Comparison of ENCODE assay signal across 20 cellular contexts in genomic region chr10:28578454-28578853, GRCh38. TPM values are rescaled to one million over a fixed set of nuclear protein-coding genes. Genes with fewer than 3 reads are reported as not detected.
A peak's percentile ranks its signal among the peaks of the same experiment; 100 is the strongest.
DNase-seq lines count a peak whose midpoint lies in the region; ATAC-seq, FAIRE-seq and TF ChIP-seq lines count a peak whose summit lies in the region.
"Had no signal": no experiment of that assay in that cellular context is flagged by ENCODE, and none has a peak within 500 bp of the region (broad histone marks: within the 10 kb centered on the region; RNA-seq: fewer than 3 reads in every experiment).

No MANE protein-coding gene starts in this region.

- no peaks in the 10 kb centered on the region for H3K27me3 ChIP-seq in HepG2 (ENCODE audit: control insufficient read depth in 1 of 2, insufficient read depth in 2 of 2, low read length in 2 of 2)
- no peaks in the 10 kb centered on the region for H3K27me3 ChIP-seq in right lobe of liver
- no peaks in the 10 kb centered on the region for H3K27me3 ChIP-seq in H9 (ENCODE audit: insufficient read depth, low read length)
- no peaks in the 10 kb centered on the region for H3K27me3 ChIP-seq in endodermal cell (ENCODE audit: control insufficient read depth, insufficient read depth, low read length, poor library complexity, severe bottlenecking)
- no peaks in the 10 kb centered on the region for H3K27me3 ChIP-seq in psoas muscle (ENCODE audit: insufficient read depth in 3 of 3, low read length in 2 of 3)
- H3K27me3 ChIP-seq: SJCRH30 had no signal

- intact Hi-C loops in HepG2 (cut with micrococcal nuclease; ENCODE audit: unreplicated experiment) (no loop called here), right lobe of liver (cut with DNase I) (no loop called here), psoas muscle (cut with DNase I) (no loop called here)

- H3K23me2 ChIP-seq in H9 (ENCODE audit: insufficient read length, low read depth, low read length, poor library complexity, severe bottlenecking), result no peaks in the 10 kb centered on the region

- H2BK120ac ChIP-seq in H9 (ENCODE audit: low read depth, low read length, poor library complexity, severe bottlenecking), result no peak overlapping the region

- H2BK5ac ChIP-seq in H9 (ENCODE audit: insufficient read length, low read length), result no peak overlapping the region

- WGBS in HepG2 (ENCODE audit: low lambda C conversion rate), result 96% methylated on average over 2 of the region's 2 CpGs
- 93% methylated on average over 2 of the region's 2 CpGs for WGBS in right lobe of liver (ENCODE audit: insufficient coverage, low coverage, low lambda C conversion rate, missing lambda C conversion rate)
- no CpG with 5 or more reads among the region's 2 CpGs for WGBS in H9 (ENCODE audit: extremely low coverage, insufficient read length, low lambda C conversion rate)
- WGBS in endodermal cell (ENCODE audit: insufficient coverage in 1 of 2, insufficient read length in 1 of 2), 2 experiments, result 97% methylated on average over 2 of the region's 2 CpGs; no CpG with 5 or more reads in 1 of the 2 experiments
- WGBS in psoas muscle, 3 donors, result 87 to 91% (median 89%) methylated on average over 2 of the region's 2 CpGs

- H3K36me3 Mint-ChIP-seq in H9 (ENCODE audit: insufficient read depth in 1 of 3, low read depth in 3 of 3), result peaks cover 5 to 24% (median 14%) of the 10 kb centered on the region in 3 experiments; a peak in 6 of 7 replicates
- peaks cover 42% of the 10 kb centered on the region for H3K36me3 Mint-ChIP-seq in endodermal cell (ENCODE audit: low read depth)

- BruUV-seq in HepG2 (replicated peaks; lab: Mats Ljungman, UMichigan), result no TSS peak

- no peak overlapping the region for H2BK15ac ChIP-seq in H9 (ENCODE audit: low read depth, low read length)

- no peak overlapping the region for H4K8ac ChIP-seq in H9 (replicated peaks; ENCODE audit: insufficient read length, low read depth, low read length)

- H4K5ac ChIP-seq in H9 (ENCODE audit: insufficient read length, low read depth, low read length), result no peak overlapping the region

- H3K18ac ChIP-seq in H9 (ENCODE audit: insufficient read length, low read depth, low read length), result no peak overlapping the region

- peaks cover 37 to 43% of the 10 kb centered on the region in 2 experiments for H3K4me1 Mint-ChIP-seq in H9
- peaks cover 20% of the 10 kb centered on the region for H3K4me1 Mint-ChIP-seq in endodermal cell

- no peak overlapping the region for H4K91ac ChIP-seq in H9 (ENCODE audit: insufficient read length, low read depth, low read length)

- TF ChIP-seq CTCF in HepG2 (CRISPR knock-in tag; IDR thresholded peaks at IDR 0.05) (no peak), right lobe of liver (IDR thresholded peaks at IDR 0.05) (no peak), H9 (conservative IDR thresholded peaks at IDR 0.05) (no peak), endodermal cell (conservative IDR thresholded peaks at IDR 0.05) (no peak), psoas muscle (IDR thresholded peaks at IDR 0.05) (no peak)

- no peak overlapping the region for H2BK20ac ChIP-seq in H9 (ENCODE audit: low read depth, low read length, poor library complexity, severe bottlenecking)

- H3K4me3 ChIP-seq in HepG2 (replicated peaks in 1 of 3; ENCODE audit: insufficient read depth in 1 of 3, low read depth in 2 of 3, low read length in 3 of 3) (no peak overlapping the region), right lobe of liver (no peak overlapping the region), endodermal cell (ENCODE audit: low read length) (no peak overlapping the region), psoas muscle (no peak overlapping the region)
- H3K4me3 ChIP-seq: SJCRH30 had no signal

- H3K9me3 ChIP-seq in HepG2 (ENCODE audit: low read length) (no peaks in the 10 kb centered on the region), right lobe of liver (no peaks in the 10 kb centered on the region), H9 (ENCODE audit: control insufficient read depth, low read depth, low read length) (no peaks in the 10 kb centered on the region), endodermal cell (ENCODE audit: control insufficient read depth, low read length) (no peaks in the 10 kb centered on the region), psoas muscle (no peaks in the 10 kb centered on the region)
- H3K9me3 ChIP-seq: SJCRH30 had no signal

- no peak for DNase-seq in HepG2 (ENCODE audit: low spot score)
- no peak for DNase-seq in right lobe of liver
- no peak for DNase-seq in H9
- no peak for DNase-seq in endodermal cell
- no peak for DNase-seq in psoas muscle
- DNase-seq in iPS-NIHi11 (ENCODE audit: low spot score), result no peak
- no peak for DNase-seq in activated CD8-positive, alpha-beta memory T cell treated with anti-CD3 and anti-CD28 coated beads, Interleukin-2, amount 50 U/mL, for 48 hours
- no peak for DNase-seq in NCI-H526 (lab: John Stamatoyannopoulos, UW)
- DNase-seq: ACHN, AML-193, Calu3, DMS53, KBM-7, NCI-H1436, NCI-H2029, NCI-H2171, NCI-H446 treated with DMSO at 0.1 percent for 48 hours, NCI-H748 treated with DMSO at 0.1 percent for 48 hours, PC-3, SJCRH30 had no signal

- POLR2A ChIA-PET in HepG2 (lab: Yijun Ruan, JAX), result no interaction called here

- FAIRE-seq in HepG2 (lab: Jason Lieb, UNC), result no peak

- no peak for TF ChIP-seq RAD21 in HepG2 (CRISPR knock-in tag; IDR thresholded peaks at IDR 0.05)

- no peak overlapping the region for H3K9ac ChIP-seq in HepG2 (ENCODE audit: insufficient read depth, low read depth, low read length)
- no peak overlapping the region for H3K9ac ChIP-seq in H9 (ENCODE audit: extremely low read depth, insufficient read length, low read length)
- no peak overlapping the region for H3K9ac ChIP-seq in endodermal cell (ENCODE audit: extremely low read depth, low read length, poor library complexity, severe bottlenecking)

- H3K36me3 ChIP-seq in HepG2 (replicated peaks in 1 of 2; ENCODE audit: control insufficient read depth in 1 of 2, insufficient read depth in 2 of 2, low read length in 2 of 2), result peaks cover 4 to 70% of the 10 kb centered on the region in 2 experiments
- peaks cover 0 to under 1% (median 0%) of the 10 kb centered on the region in 4 donors for H3K36me3 ChIP-seq in right lobe of liver
- H3K36me3 ChIP-seq in endodermal cell (ENCODE audit: control insufficient read depth, insufficient read depth, low read length), result peaks cover 77% of the 10 kb centered on the region
- peaks cover 0 to 12% of the 10 kb centered on the region in 2 donors for H3K36me3 ChIP-seq in psoas muscle (ENCODE audit: insufficient read depth in 1 of 2, low read depth in 1 of 2)

- H3T11ph ChIP-seq in H9 (ENCODE audit: low read length), result no peak overlapping the region

- H3K56ac ChIP-seq in H9 (ENCODE audit: insufficient read length, low read depth, low read length), result no peak overlapping the region

- no peak overlapping the region for H2AK5ac ChIP-seq in H9 (ENCODE audit: insufficient read length, low read length)

- no peaks in the 10 kb centered on the region for H3K9me3 Mint-ChIP-seq in H9
- no peaks in the 10 kb centered on the region for H3K9me3 Mint-ChIP-seq in endodermal cell

- H3K79me1 ChIP-seq in H9 (ENCODE audit: insufficient read depth, low read depth, low read length, poor library complexity, severe bottlenecking), result no peaks in the 10 kb centered on the region

- H3K4me2 ChIP-seq in HepG2 (ENCODE audit: low read depth, low read length) (no peak overlapping the region), H9 (ENCODE audit: insufficient read depth, insufficient read length, low read length) (no peak overlapping the region)

- H3K79me2 ChIP-seq in HepG2 (ENCODE audit: insufficient read depth, low read length) (peaks cover 99% of the 10 kb centered on the region), H9 (ENCODE audit: insufficient read depth, low read length) (peaks cover 37% of the 10 kb centered on the region)

- H3K23ac ChIP-seq in H9 (ENCODE audit: insufficient read length, low read depth, low read length), result no peak overlapping the region

- no peak overlapping the region for H3K27ac ChIP-seq in HepG2 (ENCODE audit: extremely low read length, insufficient read depth, low read length)
- H3K27ac ChIP-seq in right lobe of liver, result no peak overlapping the region
- H3K27ac ChIP-seq in H9 (ENCODE audit: insufficient read length, low read depth, low read length), result no peak overlapping the region
- no peak overlapping the region for H3K27ac ChIP-seq in endodermal cell (ENCODE audit: low read depth, low read length)
- peak overlapping the region; percentile 31 for H3K27ac ChIP-seq in psoas muscle
- H3K27ac ChIP-seq: SJCRH30 had no signal

- H3K27me3 Mint-ChIP-seq in H9 (ENCODE audit: low read depth) (no peaks in the 10 kb centered on the region), endodermal cell (ENCODE audit: insufficient read depth) (no peaks in the 10 kb centered on the region)

- in situ Hi-C loops in HepG2 (cut with HindIII; ENCODE audit: extremely low pct_ligation_motif_present, low pct_unique_long_range_greater_than_20kb), result no loop called here

- TF ChIP-seq POLR2A in HepG2 (IDR thresholded peaks at IDR 0.05; ENCODE audit: insufficient read depth in 1 of 2, low read depth in 2 of 2, low read length in 2 of 2), result no peak
- TF ChIP-seq POLR2A in right lobe of liver (IDR thresholded peaks at IDR 0.05), result no peak

- H4K20me1 ChIP-seq in HepG2 (ENCODE audit: insufficient read depth, low read length) (peaks cover 61% of the 10 kb centered on the region), H9 (ENCODE audit: control insufficient read depth, insufficient read depth, insufficient read length) (no peaks in the 10 kb centered on the region)

- no peak for ATAC-seq in HepG2
- ATAC-seq in right lobe of liver, result no peak
- ATAC-seq in psoas muscle, result no peak
- ATAC-seq: PC-3 had no signal

- H2BK12ac ChIP-seq in H9 (ENCODE audit: insufficient read length, low read depth, low read length), result no peak overlapping the region

- H3K4ac ChIP-seq in H9 (ENCODE audit: low read depth, low read length), result no peak overlapping the region

- H2AFZ ChIP-seq in HepG2 (ENCODE audit: low read length) (no peak overlapping the region), H9 (ENCODE audit: low read length) (no peak overlapping the region)

- CTCF ChIA-PET in HepG2 (lab: Yijun Ruan, JAX; ENCODE audit: low intra/inter-chr PET ratio, low total read pairs), result no interaction called here

- H3K4me3 Mint-ChIP-seq in H9, result no peak overlapping the region
- H3K4me3 Mint-ChIP-seq in endodermal cell, result no peak overlapping the region

- TF ChIP-seq EP300 in HepG2 (IDR thresholded peaks at IDR 0.05; ENCODE audit: low read depth in 2 of 2, low read length in 2 of 2) (no peak), HepG2 (CRISPR knock-in tag; IDR thresholded peaks at IDR 0.05; ENCODE audit: borderline replicate concordance) (no peak)

- H3K4me1 ChIP-seq in HepG2 (ENCODE audit: insufficient read depth, low read length) (peaks cover 15% of the 10 kb centered on the region), right lobe of liver (peaks cover 0 to 2% (median 0%) of the 10 kb centered on the region in 4 donors), H9 (ENCODE audit: insufficient read depth, low read length) (no peaks in the 10 kb centered on the region; the same call in 1 of the 2 replicates), endodermal cell (ENCODE audit: control insufficient read depth, insufficient read depth, low read length) (peaks cover under 1% of the 10 kb centered on the region), psoas muscle (peaks cover 80% of the 10 kb centered on the region)
- H3K4me1 ChIP-seq: SJCRH30 had no signal

- H3K27ac Mint-ChIP-seq in H9 (peak overlapping the region in 2 of 3 experiments; percentile 77 to 84; a peak in 4 of 7 replicates), endodermal cell (peak overlapping the region; percentile 20)

- H3K14ac ChIP-seq in H9 (ENCODE audit: insufficient read depth, low read length), result no peak overlapping the region

RNA-seq across cellular contexts. Expression of gene WAC, which starts 45.5 kb away (rescaled TPM):
- total RNA-seq in HepG2 (2016; rRNA removed; fragmentation: Illumina TruSeq; extraction: Trizol), result 69.1 and 70.2 TPM in 2 replicates
- 22.3 and 23.3 TPM in 2 replicates for total RNA-seq in HepG2 (2016; cell fraction: cytosol; rRNA removed; fragmentation: Illumina TruSeq; extraction: Trizol; ENCODE audit: low read depth)
- 68.2 and 73.1 TPM in 2 replicates for total RNA-seq in HepG2 (2016; cell fraction: insoluble cytoplasmic fraction; rRNA removed; fragmentation: Illumina TruSeq; extraction: Trizol)
- total RNA-seq in HepG2 (2016; cell fraction: membrane; rRNA removed; fragmentation: Illumina TruSeq; extraction: Trizol), result 51.1 and 64.4 TPM in 2 replicates
- total RNA-seq in HepG2 (2016; cell fraction: nucleus; rRNA removed; fragmentation: Illumina TruSeq; extraction: Trizol), result 66.1 and 73.8 TPM in 2 replicates
- 85.2 and 96.2 TPM in 2 replicates for polyA plus RNA-seq in HepG2 (2011; rRNA removed)
- polyA plus RNA-seq in HepG2 (2011; cell fraction: cytosol; rRNA removed), result 48.8 and 67.1 TPM in 2 replicates
- polyA plus RNA-seq in HepG2 (2011; cell fraction: nucleus; rRNA removed), result 38.1 and 40.6 TPM in 2 replicates
- polyA plus RNA-seq in HepG2 (2012), result 63.9 and 73.2 TPM in 2 replicates
- 8.0 and 9.8 TPM in 2 replicates for polyA plus RNA-seq in HepG2 (2016; cell fraction: cytosol; fragmentation: Illumina TruSeq; extraction: Trizol; ENCODE audit: low read depth)
- polyA plus RNA-seq in HepG2 (2016; cell fraction: insoluble cytoplasmic fraction; fragmentation: Illumina TruSeq; extraction: Trizol; ENCODE audit: low read depth), result 85.0 and 88.2 TPM in 2 replicates
- 33.0 and 38.6 TPM in 2 replicates for polyA plus RNA-seq in HepG2 (2016; cell fraction: membrane; fragmentation: Illumina TruSeq; extraction: Trizol; ENCODE audit: low read depth)
- polyA plus RNA-seq in HepG2 (2016; cell fraction: nucleus; fragmentation: Illumina TruSeq; extraction: Trizol; ENCODE audit: insufficient read depth, low read depth), result 68.4 and 72.1 TPM in 2 replicates
- 86.5 and 108 TPM in 2 replicates for polyA minus RNA-seq in HepG2 (2011; rRNA and poly(A)+ RNA removed; ENCODE audit: low replicate concordance)
- 44.2 and 45.6 TPM in 2 replicates for polyA minus RNA-seq in HepG2 (2011; cell fraction: cytosol; rRNA and poly(A)+ RNA removed)
- 145 and 151 TPM in 2 replicates for polyA minus RNA-seq in HepG2 (2011; cell fraction: nucleus; rRNA and poly(A)+ RNA removed)
- total RNA-seq in right lobe of liver, result 10 to 100 TPM; 34.3 to 52.4 (median 48.9) TPM
- 130 and 134 TPM in 2 replicates for total RNA-seq in H9 (2021)
- total RNA-seq in endodermal cell, result 100 to 1,000 TPM; 133 TPM
- polyA plus RNA-seq in endodermal cell (2013, experiment 1 of 2), result 148 TPM
- polyA plus RNA-seq in endodermal cell (2013, experiment 2 of 2), result 145 TPM
- total RNA-seq in psoas muscle, result 10 to 100 TPM; 61.9 to 75.1 (median 65.2) TPM
- polyA plus RNA-seq in psoas muscle, result 10 to 100 TPM; 33.9 to 79.9 (median 37.4) TPM
